23 cellular contexts compared by ENCODE assay signal in genomic region chr17:68095205-68095811, GRCh38.
"Had no signal": no experiment of that assay in that cellular context is flagged by ENCODE, and none has a peak within 500 bp of the region (broad histone marks: within the 10 kb centered on the region; RNA-seq: fewer than 3 reads in every experiment).

No MANE protein-coding gene starts in this region.

- H3K27ac Mint-ChIP-seq: IgD-negative memory B cell had no signal

- H3K4me3 Mint-ChIP-seq: IgD-negative memory B cell had no signal

- H3K4me3 ChIP-seq: PC-9, Peyer's patch, SJCRH30 had no signal

- H3K36me3 ChIP-seq: Peyer's patch, SJCRH30 had no signal

- H3K27me3 ChIP-seq: Peyer's patch, SJCRH30 had no signal

- H3K9me3 Mint-ChIP-seq: IgD-negative memory B cell had no signal

- H3K36me3 Mint-ChIP-seq: IgD-negative memory B cell had no signal

- H3K27ac ChIP-seq: PC-9, Peyer's patch, SJCRH30 had no signal

- DNase-seq: KBM-7, MV-4-11, NCI-H1048, NCI-H1105, NCI-H1417, NCI-H1436 treated with DMSO at 0.1 percent for 48 hours, NCI-H1694, NCI-H1930, NCI-H2081, NCI-H2107, NCI-H226, NCI-H446, NCI-H510A, NCI-H524 treated with DMSO at 0.1 percent for 48 hours, NCI-H69, NCI-H774, PC-9, Peyer's patch, SHP77 treated with DMSO at 0.1 percent for 48 hours, SJCRH30 had no signal

- ATAC-seq: Right ventricle myocardium inferior, SK-N-SH treated with all-trans-retinoic acid at 6 μM for 48 hours had no signal

- H3K4me1 Mint-ChIP-seq: IgD-negative memory B cell had no signal

- H3K9me3 ChIP-seq: Peyer's patch, SJCRH30 had no signal

- H3K4me1 ChIP-seq: Peyer's patch, SJCRH30 had no signal
